ENCODE assay signal across 20 cellular contexts in genomic region chr2:119005081-119005480, GRCh38.
DNase-seq lines count a peak whose midpoint lies in the region; ATAC-seq, FAIRE-seq and TF ChIP-seq lines count a peak whose summit lies in the region.
"Had no signal": no experiment of that assay in that cellular context is flagged by ENCODE, and none has a peak within 500 bp of the region (broad histone marks: within the 10 kb centered on the region; RNA-seq: fewer than 3 reads in every experiment).

No MANE protein-coding gene starts in this region.

- H3K27ac Mint-ChIP-seq in astrocyte (ENCODE audit: unreplicated experiment): no peak overlapping the region
- no peak overlapping the region for H3K27ac Mint-ChIP-seq in activated T-cell treated with anti-CD3 and anti-CD28 coated beads, Interleukin-2, amount 50 U/mL, for 24 hours
- H3K27ac Mint-ChIP-seq: activated CD4-positive, alpha-beta T cell treated with anti-CD3 and anti-CD28 coated beads for 36 hours; dendritic cell treated with granulocyte-macrophage colony-stimulating factor and Interleukin-4, amounts not matched to agents 40 ng/mL and 50 ng/mL, for 4 days had no signal

- no peaks in the 10 kb centered on the region for H3K36me3 ChIP-seq in astrocyte (ENCODE audit: insufficient read depth, low read length)
- H3K36me3 ChIP-seq: gastroesophageal sphincter, left ventricle myocardium inferior, Peyer's patch, suprapubic skin had no signal

- H3K9me3 ChIP-seq in astrocyte (ENCODE audit: insufficient read depth, low read depth, low read length): peaks cover 3% of the 10 kb centered on the region
- H3K9me3 ChIP-seq: Peyer's patch, suprapubic skin had no signal

- no peak overlapping the region for H3K27ac ChIP-seq in astrocyte (ENCODE audit: low read depth, low read length)
- H3K27ac ChIP-seq: gastroesophageal sphincter, left ventricle myocardium inferior, Peyer's patch, suprapubic skin had no signal

- no peaks in the 10 kb centered on the region for H4K20me1 ChIP-seq in astrocyte (ENCODE audit: insufficient read depth, low read length)

- no peak overlapping the region for H3K4me2 ChIP-seq in astrocyte (ENCODE audit: low read length)

- H3K9me3 Mint-ChIP-seq in astrocyte (ENCODE audit: unreplicated experiment): peaks cover 19% of the 10 kb centered on the region
- peaks cover 5% of the 10 kb centered on the region for H3K9me3 Mint-ChIP-seq in activated T-cell treated with anti-CD3 and anti-CD28 coated beads, Interleukin-2, amount 50 U/mL, for 24 hours

- FAIRE-seq in astrocyte (lab: Jason Lieb, UNC): no peak
- FAIRE-seq in H54 (lab: Jason Lieb, UNC): no peak
- FAIRE-seq: bronchial epithelial cell had no signal

- no peak for TF ChIP-seq POLR2A in H54 (IDR thresholded peaks at IDR 0.05; ENCODE audit: low read depth, low read length)

- H3K4me3 ChIP-seq in astrocyte (ENCODE audit: insufficient read depth, low read depth, low read length): no peak overlapping the region
- H3K4me3 ChIP-seq: gastroesophageal sphincter, left ventricle myocardium inferior, Peyer's patch, suprapubic skin had no signal

- H3K79me2 ChIP-seq in astrocyte (ENCODE audit: insufficient read depth, low read length): no peaks in the 10 kb centered on the region

- H3K4me3 Mint-ChIP-seq in astrocyte (ENCODE audit: unreplicated experiment): no peak overlapping the region
- no peak overlapping the region for H3K4me3 Mint-ChIP-seq in activated T-cell treated with anti-CD3 and anti-CD28 coated beads, Interleukin-2, amount 50 U/mL, for 24 hours
- H3K4me3 Mint-ChIP-seq: activated CD4-positive, alpha-beta T cell treated with anti-CD3 and anti-CD28 coated beads for 36 hours; dendritic cell treated with granulocyte-macrophage colony-stimulating factor and Interleukin-4, amounts not matched to agents 40 ng/mL and 50 ng/mL, for 4 days had no signal

- H3K4me1 Mint-ChIP-seq in astrocyte (ENCODE audit: low read depth, unreplicated experiment): no peaks in the 10 kb centered on the region
- H3K4me1 Mint-ChIP-seq in activated T-cell treated with anti-CD3 and anti-CD28 coated beads, Interleukin-2, amount 50 U/mL, for 24 hours (ENCODE audit: low read depth): no peaks in the 10 kb centered on the region
- H3K4me1 Mint-ChIP-seq: activated CD4-positive, alpha-beta T cell treated with anti-CD3 and anti-CD28 coated beads for 36 hours had no signal

- no peak overlapping the region for H3K9ac ChIP-seq in astrocyte (ENCODE audit: low read length)

- H2AFZ ChIP-seq in astrocyte (ENCODE audit: low read depth, low read length): no peak overlapping the region

- peak; percentile 66 for ATAC-seq in GM19463 (IDR thresholded peaks at IDR 0.05; ENCODE audit: unreplicated experiment)
- ATAC-seq: activated CD4-positive, alpha-beta T cell treated with anti-CD3 and anti-CD28 coated beads for 36 hours; gastroesophageal sphincter; HCT116 had no signal

- no peak for TF ChIP-seq CTCF in astrocyte (IDR thresholded peaks at IDR 0.05; ENCODE audit: insufficient read depth, low read depth, low read length)

- H3K4me1 ChIP-seq in astrocyte (ENCODE audit: insufficient read depth, low read length): no peaks in the 10 kb centered on the region
- H3K4me1 ChIP-seq: gastroesophageal sphincter, left ventricle myocardium inferior, Peyer's patch, suprapubic skin had no signal

- peak; percentile 76 for DNase-seq in NCI-H226
- peak; percentile 5 for DNase-seq in astrocyte (ENCODE audit: low read depth)
- DNase-seq in myocyte (ENCODE audit: low read depth): peak; percentile 91
- DNase-seq in activated T-cell treated with anti-CD3 and anti-CD28 coated beads, Interleukin-2, amount 50 U/mL, for 24 hours: no peak
- DNase-seq in H54 (ENCODE audit: insufficient read length, low spot score): no peak
- no peak for DNase-seq in effector CD8-positive, alpha-beta T cell (lab: John Stamatoyannopoulos, UW)
- DNase-seq in medulla oblongata (ENCODE audit: extremely low spot score): no peak
- DNase-seq: activated CD4-positive, alpha-beta T cell treated with anti-CD3 and anti-CD28 coated beads for 36 hours; activated effector memory CD4-positive, alpha-beta T cell treated with anti-CD3 and anti-CD28 coated beads, Interleukin-2, amount 50 U/mL, for 16 hours; GDM1; left ventricle myocardium inferior; NCI-H1092 treated with DMSO at 0.1 percent for 48 hours; NCI-H69; Peyer's patch had no signal

- H3K27me3 Mint-ChIP-seq in astrocyte (ENCODE audit: low read depth, unreplicated experiment): peaks cover 46% of the 10 kb centered on the region
- peaks cover 11% of the 10 kb centered on the region for H3K27me3 Mint-ChIP-seq in activated T-cell treated with anti-CD3 and anti-CD28 coated beads, Interleukin-2, amount 50 U/mL, for 24 hours

- peaks cover 2% of the 10 kb centered on the region for H3K27me3 ChIP-seq in astrocyte (ENCODE audit: insufficient read depth, low read length)
- H3K27me3 ChIP-seq: Peyer's patch had no signal

- peaks cover 3% of the 10 kb centered on the region for H3K36me3 Mint-ChIP-seq in astrocyte (ENCODE audit: low read depth, unreplicated experiment)
- no peaks in the 10 kb centered on the region for H3K36me3 Mint-ChIP-seq in activated T-cell treated with anti-CD3 and anti-CD28 coated beads, Interleukin-2, amount 50 U/mL, for 24 hours (ENCODE audit: low read depth)

Comparison
In these comparisons a context has a peak if more than half of its experiments do, and no peak if none do; other contexts are left out.
1. DNase-seq: peak in NCI-H226 (single experiment), astrocyte (single experiment) and myocyte (single experiment); none in activated T-cell treated with anti-CD3 and anti-CD28 coated beads, Interleukin-2, amount 50 U/mL, for 24 hours (single experiment), H54 (single experiment), effector CD8-positive, alpha-beta T cell (single experiment) and medulla oblongata (single experiment).